14 cellular contexts compared by ENCODE assay signal in the genomic region with DNA sequence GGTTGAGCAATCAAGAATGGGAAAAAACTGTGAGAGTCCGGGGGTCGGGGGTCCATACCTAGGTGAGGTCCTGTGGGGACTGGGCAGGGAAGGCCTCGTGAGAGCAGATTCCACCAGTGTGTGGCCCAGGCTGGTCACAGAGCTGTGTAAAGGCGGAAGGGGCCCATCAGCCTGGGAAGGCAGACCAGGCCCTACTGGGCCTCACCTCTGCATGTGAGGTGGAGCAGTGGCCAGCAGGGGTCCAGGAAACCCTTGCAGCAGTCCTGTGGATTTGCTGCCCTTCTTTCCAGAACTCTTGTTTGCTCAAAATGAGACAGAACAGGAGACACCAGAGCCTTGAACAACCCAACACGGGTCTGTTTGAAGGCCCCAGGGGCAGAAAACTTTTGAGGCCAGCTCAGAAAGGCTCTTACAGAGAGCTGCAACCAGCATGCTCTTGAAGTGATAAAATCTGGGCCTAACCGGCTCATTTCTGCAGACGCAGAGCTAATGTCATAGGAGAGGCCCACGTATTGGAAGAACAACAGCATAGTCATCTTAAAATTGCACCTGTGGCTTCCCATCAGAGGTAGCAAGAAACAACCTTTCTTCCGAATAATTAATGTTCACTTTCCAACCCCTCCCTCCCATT. TPM values are rescaled to one million over a fixed set of nuclear protein-coding genes. Genes with fewer than 3 reads are reported as not detected.
DNase-seq lines count a peak whose midpoint lies in the region; ATAC-seq and TF ChIP-seq lines count a peak whose summit lies in the region.
"Had no signal": no experiment of that assay in that cellular context is flagged by ENCODE, and none has a peak within 500 bp of the region (broad histone marks: within the 10 kb centered on the region; RNA-seq: fewer than 3 reads in every experiment).

No MANE protein-coding gene starts in this region.

- H3K36me3 Mint-ChIP-seq in WTC11, result no peaks in the 10 kb centered on the region
- H3K36me3 Mint-ChIP-seq in stimulated activated effector memory CD8-positive, alpha-beta T cell treated with anti-CD3 and anti-CD28 coated beads, Interleukin-12 subunit alpha, Interleukin-12 subunit beta, amount 100 ng/mL, for 72 hours, result no peaks in the 10 kb centered on the region

- no peak overlapping the region for H3K4me3 Mint-ChIP-seq in WTC11
- H3K4me3 Mint-ChIP-seq in stimulated activated effector memory CD8-positive, alpha-beta T cell treated with anti-CD3 and anti-CD28 coated beads, Interleukin-12 subunit alpha, Interleukin-12 subunit beta, amount 100 ng/mL, for 72 hours, result no peak overlapping the region
- H3K4me3 Mint-ChIP-seq: activated B cell treated with CpG ODN at 0.5 μM for 24 hours had no signal

- peaks cover 48% of the 10 kb centered on the region for H3K4me1 Mint-ChIP-seq in WTC11
- no peaks in the 10 kb centered on the region for H3K4me1 Mint-ChIP-seq in stimulated activated effector memory CD8-positive, alpha-beta T cell treated with anti-CD3 and anti-CD28 coated beads, Interleukin-12 subunit alpha, Interleukin-12 subunit beta, amount 100 ng/mL, for 72 hours
- H3K4me1 Mint-ChIP-seq: activated B cell treated with CpG ODN at 0.5 μM for 24 hours had no signal

- DNase-seq in NCI-H510A treated with DMSO at 0.1 percent for 48 hours (lab: John Stamatoyannopoulos, UW) (peak; percentile 8), NCI-H510A (lab: John Stamatoyannopoulos, UW) (no peak), WTC11 (ENCODE audit: low spot score) (no peak), iPS-NIHi7 (ENCODE audit: extremely low spot score) (peak; percentile 55), NCI-H2029 (lab: John Stamatoyannopoulos, UW) (no peak), NCI-H2227 treated with DMSO at 0.1 percent for 48 hours (lab: John Stamatoyannopoulos, UW) (no peak)
- no peak for DNase-seq in stimulated activated effector memory CD8-positive, alpha-beta T cell treated with anti-CD3 and anti-CD28 coated beads, Interleukin-12 subunit alpha, Interleukin-12 subunit beta, amount 100 ng/mL, for 72 hours (ENCODE audit: low spot score in 2 of 2)
- DNase-seq: activated B cell treated with CpG ODN at 0.5 μM for 24 hours; activated T-cell treated with anti-CD3 and anti-CD28 coated beads, Interleukin-2, amount 50 U/mL, for 48 hours; DND-41; NCI-H1930 had no signal

- H3K9me3 Mint-ChIP-seq in WTC11, result peaks cover 5% of the 10 kb centered on the region; the same call in 1 of the 2 replicates
- H3K9me3 Mint-ChIP-seq in stimulated activated effector memory CD8-positive, alpha-beta T cell treated with anti-CD3 and anti-CD28 coated beads, Interleukin-12 subunit alpha, Interleukin-12 subunit beta, amount 100 ng/mL, for 72 hours, result no peaks in the 10 kb centered on the region
- H3K9me3 Mint-ChIP-seq: activated B cell treated with CpG ODN at 0.5 μM for 24 hours had no signal

- POLR2A ChIA-PET in WTC11 (lab: Charles Lee), result no interaction called here

- TF ChIP-seq CTCF in WTC11 (IDR thresholded peaks at IDR 0.05), result no peak

- peaks cover 11% of the 10 kb centered on the region; the same call in 1 of the 2 replicates for H3K27me3 Mint-ChIP-seq in WTC11 (ENCODE audit: low read depth)
- H3K27me3 Mint-ChIP-seq: activated B cell treated with CpG ODN at 0.5 μM for 24 hours had no signal

- ATAC-seq in WTC11 (peak; percentile 21), HG02885 (IDR thresholded peaks at IDR 0.05; ENCODE audit: poor library complexity, unreplicated experiment) (no peak)
- peak; percentile 15 for ATAC-seq in stimulated activated effector memory CD8-positive, alpha-beta T cell treated with anti-CD3 and anti-CD28 coated beads, Interleukin-12 subunit alpha, Interleukin-12 subunit beta, amount 100 ng/mL, for 72 hours

- H3K27ac Mint-ChIP-seq in WTC11, result no peak overlapping the region
- H3K27ac Mint-ChIP-seq in stimulated activated effector memory CD8-positive, alpha-beta T cell treated with anti-CD3 and anti-CD28 coated beads, Interleukin-12 subunit alpha, Interleukin-12 subunit beta, amount 100 ng/mL, for 72 hours, result no peak overlapping the region
- H3K27ac Mint-ChIP-seq: activated B cell treated with CpG ODN at 0.5 μM for 24 hours had no signal

- CTCF ChIA-PET in WTC11 (lab: Charles Lee), result interaction anchor here (1.0 to 2.1 kb wide), 6 partner anchors 12 to 150 kb away, joined by 3 to 16 read pairs (median 6); no protein-coding TSS in a partner anchor

TF ChIP-seq in WTC11, 78 proteins besides CTCF, POLR2A, EP300 and RAD21:
- TF ChIP-seq NR3C1 (CRISPR knock-in tag; conservative IDR thresholded peaks at IDR 0.05; ENCODE audit: low read depth) (no peak), GTF2I (CRISPR knock-in tag; conservative IDR thresholded peaks at IDR 0.05) (no peak)
- TF ChIP-seq, protein P1, sequence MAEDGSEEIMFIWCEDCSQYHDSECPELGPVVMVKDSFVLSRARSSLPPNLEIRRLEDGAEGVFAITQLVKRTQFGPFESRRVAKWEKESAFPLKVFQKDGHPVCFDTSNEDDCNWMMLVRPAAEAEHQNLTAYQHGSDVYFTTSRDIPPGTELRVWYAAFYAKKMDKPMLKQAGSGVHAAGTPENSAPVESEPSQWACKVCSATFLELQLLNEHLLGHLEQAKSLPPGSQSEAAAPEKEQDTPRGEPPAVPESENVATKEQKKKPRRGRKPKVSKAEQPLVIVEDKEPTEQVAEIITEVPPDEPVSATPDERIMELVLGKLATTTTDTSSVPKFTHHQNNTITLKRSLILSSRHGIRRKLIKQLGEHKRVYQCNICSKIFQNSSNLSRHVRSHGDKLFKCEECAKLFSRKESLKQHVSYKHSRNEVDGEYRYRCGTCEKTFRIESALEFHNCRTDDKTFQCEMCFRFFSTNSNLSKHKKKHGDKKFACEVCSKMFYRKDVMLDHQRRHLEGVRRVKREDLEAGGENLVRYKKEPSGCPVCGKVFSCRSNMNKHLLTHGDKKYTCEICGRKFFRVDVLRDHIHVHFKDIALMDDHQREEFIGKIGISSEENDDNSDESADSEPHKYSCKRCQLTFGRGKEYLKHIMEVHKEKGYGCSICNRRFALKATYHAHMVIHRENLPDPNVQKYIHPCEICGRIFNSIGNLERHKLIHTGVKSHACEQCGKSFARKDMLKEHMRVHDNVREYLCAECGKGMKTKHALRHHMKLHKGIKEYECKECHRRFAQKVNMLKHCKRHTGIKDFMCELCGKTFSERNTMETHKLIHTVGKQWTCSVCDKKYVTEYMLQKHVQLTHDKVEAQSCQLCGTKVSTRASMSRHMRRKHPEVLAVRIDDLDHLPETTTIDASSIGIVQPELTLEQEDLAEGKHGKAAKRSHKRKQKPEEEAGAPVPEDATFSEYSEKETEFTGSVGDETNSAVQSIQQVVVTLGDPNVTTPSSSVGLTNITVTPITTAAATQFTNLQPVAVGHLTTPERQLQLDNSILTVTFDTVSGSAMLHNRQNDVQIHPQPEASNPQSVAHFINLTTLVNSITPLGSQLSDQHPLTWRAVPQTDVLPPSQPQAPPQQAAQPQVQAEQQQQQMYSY (CRISPR knock-in tag; IDR thresholded peaks at IDR 0.05), result no peak
- TF ChIP-seq, protein P2, sequence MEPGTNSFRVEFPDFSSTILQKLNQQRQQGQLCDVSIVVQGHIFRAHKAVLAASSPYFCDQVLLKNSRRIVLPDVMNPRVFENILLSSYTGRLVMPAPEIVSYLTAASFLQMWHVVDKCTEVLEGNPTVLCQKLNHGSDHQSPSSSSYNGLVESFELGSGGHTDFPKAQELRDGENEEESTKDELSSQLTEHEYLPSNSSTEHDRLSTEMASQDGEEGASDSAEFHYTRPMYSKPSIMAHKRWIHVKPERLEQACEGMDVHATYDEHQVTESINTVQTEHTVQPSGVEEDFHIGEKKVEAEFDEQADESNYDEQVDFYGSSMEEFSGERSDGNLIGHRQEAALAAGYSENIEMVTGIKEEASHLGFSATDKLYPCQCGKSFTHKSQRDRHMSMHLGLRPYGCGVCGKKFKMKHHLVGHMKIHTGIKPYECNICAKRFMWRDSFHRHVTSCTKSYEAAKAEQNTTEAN (CRISPR knock-in tag; IDR thresholded peaks at IDR 0.05), result no peak

RNA-seq across cellular contexts. Expression of a gene that starts 30.3 kb away (rescaled TPM):
- 0.21 to 0.92 TPM (median 0.60 TPM) in 3 replicates for total RNA-seq in WTC11 (2021)
- total RNA-seq: activated B cell treated with CpG ODN at 0.5 μM for 24 hours, endothelial cell of umbilical vein had no signal

RNA-seq across cellular contexts. Expression of a gene that starts 40.1 kb away (rescaled TPM):
- 0.79 TPM in 1 of 3 replicates, not detected in the others for total RNA-seq in WTC11 (2021)

RNA-seq across cellular contexts. Expression of a gene that starts 47.6 kb away (rescaled TPM):
- total RNA-seq in WTC11 (2021), result not detected in 3 replicates
- total RNA-seq: activated B cell treated with CpG ODN at 0.5 μM for 24 hours, endothelial cell of umbilical vein, suprapubic skin had no signal

Comparison
In these comparisons a context has a peak if more than half of its experiments do, and no peak if none do; other contexts are left out.
1. DNase-seq: peak in NCI-H510A treated with DMSO at 0.1 percent for 48 hours (single experiment) and iPS-NIHi7 (single experiment); none in NCI-H510A (single experiment), WTC11 (single experiment), stimulated activated effector memory CD8-positive, alpha-beta T cell treated with anti-CD3 and anti-CD28 coated beads, Interleukin-12 subunit alpha, Interleukin-12 subunit beta, amount 100 ng/mL, for 72 hours (0 of 2), NCI-H2029 (single experiment) and NCI-H2227 treated with DMSO at 0.1 percent for 48 hours (single experiment).